Comparison of ENCODE assay signal across 10 cellular contexts in the genomic region with DNA sequence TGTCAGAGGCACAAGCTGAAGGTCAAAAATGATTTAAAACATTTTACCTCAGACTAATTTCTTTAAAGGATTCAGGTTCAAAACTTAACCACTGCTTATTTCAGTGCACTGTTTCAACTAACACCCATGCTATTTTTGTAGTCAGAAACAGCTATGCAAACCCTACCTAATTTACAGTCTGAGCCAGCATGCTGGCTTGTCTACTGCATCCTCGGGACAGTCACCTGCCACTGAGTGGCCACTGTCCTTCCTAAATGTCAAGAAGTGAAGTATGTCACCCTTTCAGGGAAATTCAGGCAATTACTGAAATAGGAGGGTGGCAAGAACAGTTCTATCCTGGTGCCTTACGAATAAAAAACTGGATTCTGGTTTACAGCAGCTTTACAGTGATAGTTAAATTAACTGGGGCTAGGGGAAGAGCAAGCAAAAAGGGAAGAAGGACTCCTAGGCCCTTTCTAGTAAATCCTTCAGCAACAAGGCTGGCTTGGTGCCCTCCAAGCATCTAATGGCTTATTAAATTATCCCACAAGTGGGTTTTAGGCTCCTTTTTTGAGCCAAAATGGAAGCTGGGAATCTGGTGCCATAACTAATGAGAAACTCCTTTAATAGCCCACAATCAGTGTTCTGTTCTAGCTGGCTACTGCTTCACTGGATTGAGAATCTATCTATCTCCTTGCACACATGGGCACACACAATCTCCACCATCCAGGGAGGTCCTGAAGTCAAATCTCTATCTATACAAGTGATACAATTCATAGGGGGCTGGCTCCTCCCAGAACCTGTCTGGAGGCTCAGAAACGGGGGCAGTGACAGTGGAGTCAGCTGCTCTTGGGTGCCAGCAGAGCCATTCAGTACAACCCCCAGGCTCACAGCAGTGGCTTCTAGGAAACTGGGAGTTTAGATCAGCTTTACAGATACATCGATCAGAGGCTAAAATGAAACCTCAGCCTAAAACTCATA. TPM values are rescaled to one million over a fixed set of nuclear protein-coding genes. Genes with fewer than 3 reads are reported as not detected.
DNase-seq lines count a peak whose midpoint lies in the region; ATAC-seq and TF ChIP-seq lines count a peak whose summit lies in the region.
"Had no signal": no experiment of that assay in that cellular context is flagged by ENCODE, and none has a peak within 500 bp of the region (broad histone marks: within the 10 kb centered on the region; RNA-seq: fewer than 3 reads in every experiment).

No MANE protein-coding gene starts in this region.

- H3K9me3 Mint-ChIP-seq in T-helper 1 cell treated with Interleukin-12 subunit alpha and Interleukin-12 subunit beta and Interleukin-4 antibody, amounts not matched to agents 30 μg/mL and 1 μg/mL, for 36 hours = no peaks in the 10 kb centered on the region
- H3K9me3 Mint-ChIP-seq in activated B cell treated with CpG ODN at 0.5 μM for 24 hours = no peaks in the 10 kb centered on the region
- no peaks in the 10 kb centered on the region for H3K9me3 Mint-ChIP-seq in stimulated activated effector memory CD8-positive, alpha-beta T cell treated with anti-CD3 and anti-CD28 coated beads, Interleukin-12 subunit alpha, Interleukin-12 subunit beta, amount 100 ng/mL, for 72 hours

- POLR2A ChIA-PET in activated B cell treated with CpG ODN at 0.5 μM for 24 hours (lab: Charles Lee) = interaction anchor here (1.3 to 4.0 kb wide), 4 partner anchors 14 to 52 kb away, joined by 4 to 45 read pairs (median 24); no protein-coding TSS in a partner anchor

- H3K4me3 ChIP-seq in left ventricle myocardium inferior (no peak overlapping the region), left lung (no peak overlapping the region)

- peaks cover 58% of the 10 kb centered on the region for H3K36me3 Mint-ChIP-seq in T-helper 1 cell treated with Interleukin-12 subunit alpha and Interleukin-12 subunit beta and Interleukin-4 antibody, amounts not matched to agents 30 μg/mL and 1 μg/mL, for 36 hours (ENCODE audit: low read depth)
- peaks cover 72% of the 10 kb centered on the region for H3K36me3 Mint-ChIP-seq in activated B cell treated with CpG ODN at 0.5 μM for 24 hours (ENCODE audit: low read depth)
- H3K36me3 Mint-ChIP-seq in stimulated activated effector memory CD8-positive, alpha-beta T cell treated with anti-CD3 and anti-CD28 coated beads, Interleukin-12 subunit alpha, Interleukin-12 subunit beta, amount 100 ng/mL, for 72 hours = peaks cover 94% of the 10 kb centered on the region

- H3K27ac ChIP-seq in left ventricle myocardium inferior (replicated peaks) (peak overlapping the region; percentile 97), left lung (peak overlapping the region in 1 of 2 donors; percentile 50)

- peaks cover 55% of the 10 kb centered on the region for H3K36me3 ChIP-seq in left ventricle myocardium inferior
- peaks cover 0 to 83% of the 10 kb centered on the region in 2 donors for H3K36me3 ChIP-seq in left lung

- CTCF ChIA-PET in activated B cell treated with CpG ODN at 0.5 μM for 24 hours (lab: Charles Lee) = interaction anchor here (1.4 to 12.1 kb wide), 3 partner anchors 42 to 119 kb away, joined by 3 to 522 read pairs (median 32); partner anchors contain the start of gene SH2B3

- TF ChIP-seq CTCF in activated B cell treated with CpG ODN at 0.5 μM for 24 hours (IDR thresholded peaks at IDR 0.05) (no peak), left ventricle myocardium inferior (IDR thresholded peaks at IDR 0.05; ENCODE audit: borderline replicate concordance) (no peak), left lung (IDR thresholded peaks at IDR 0.05) (no peak)

- H3K27me3 ChIP-seq in left ventricle myocardium inferior (ENCODE audit: low read depth) (no peaks in the 10 kb centered on the region), left lung (no peaks in the 10 kb centered on the region)

- H3K4me1 ChIP-seq in left ventricle myocardium inferior (peaks cover 80% of the 10 kb centered on the region), left lung (peaks cover 8 to 74% of the 10 kb centered on the region in 2 donors)

- H3K27me3 Mint-ChIP-seq in T-helper 1 cell treated with Interleukin-12 subunit alpha and Interleukin-12 subunit beta and Interleukin-4 antibody, amounts not matched to agents 30 μg/mL and 1 μg/mL, for 36 hours (ENCODE audit: low read depth) = no peaks in the 10 kb centered on the region
- no peaks in the 10 kb centered on the region for H3K27me3 Mint-ChIP-seq in activated B cell treated with CpG ODN at 0.5 μM for 24 hours

- ATAC-seq in activated B cell treated with CpG ODN at 0.5 μM for 24 hours (ENCODE audit: low read depth) (no peak), left lung (no peak), GM19023 (IDR thresholded peaks at IDR 0.05; ENCODE audit: unreplicated experiment) (no peak)
- ATAC-seq in stimulated activated effector memory CD8-positive, alpha-beta T cell treated with anti-CD3 and anti-CD28 coated beads, Interleukin-12 subunit alpha, Interleukin-12 subunit beta, amount 100 ng/mL, for 72 hours = no peak

- DNase-seq in T-helper 1 cell (no peak), activated B cell treated with CpG ODN at 0.5 μM for 24 hours (no peak), left ventricle myocardium inferior (no peak), left lung (no peak), EL (no peak)
- DNase-seq in stimulated activated effector memory CD8-positive, alpha-beta T cell treated with anti-CD3 and anti-CD28 coated beads, Interleukin-12 subunit alpha, Interleukin-12 subunit beta, amount 100 ng/mL, for 72 hours (ENCODE audit: low spot score in 2 of 2) = peak in 1 of 2 donors; percentile 46
- DNase-seq: activated CD4-positive, CD25-positive, alpha-beta regulatory T cell treated with anti-CD3 and anti-CD28 coated beads, Interleukin-2, amount 50 U/mL, for 72 hours; NCI-H345 had no signal

- H3K4me3 Mint-ChIP-seq in T-helper 1 cell treated with Interleukin-12 subunit alpha and Interleukin-12 subunit beta and Interleukin-4 antibody, amounts not matched to agents 30 μg/mL and 1 μg/mL, for 36 hours = no peak overlapping the region
- no peak overlapping the region for H3K4me3 Mint-ChIP-seq in activated B cell treated with CpG ODN at 0.5 μM for 24 hours
- H3K4me3 Mint-ChIP-seq in stimulated activated effector memory CD8-positive, alpha-beta T cell treated with anti-CD3 and anti-CD28 coated beads, Interleukin-12 subunit alpha, Interleukin-12 subunit beta, amount 100 ng/mL, for 72 hours = no peak overlapping the region

- peaks cover 64% of the 10 kb centered on the region for H3K4me1 Mint-ChIP-seq in T-helper 1 cell treated with Interleukin-12 subunit alpha and Interleukin-12 subunit beta and Interleukin-4 antibody, amounts not matched to agents 30 μg/mL and 1 μg/mL, for 36 hours (ENCODE audit: low read depth)
- H3K4me1 Mint-ChIP-seq in activated B cell treated with CpG ODN at 0.5 μM for 24 hours = peaks cover 54% of the 10 kb centered on the region
- H3K4me1 Mint-ChIP-seq in stimulated activated effector memory CD8-positive, alpha-beta T cell treated with anti-CD3 and anti-CD28 coated beads, Interleukin-12 subunit alpha, Interleukin-12 subunit beta, amount 100 ng/mL, for 72 hours = peaks cover 69% of the 10 kb centered on the region

- intact Hi-C loops in activated B cell treated with CpG ODN at 0.5 μM for 24 hours (cut with micrococcal nuclease) = no loop called here
- intact Hi-C loops in left ventricle myocardium inferior (cut with micrococcal nuclease) = no loop called here
- intact Hi-C loops in left lung (cut with DNase I) = no loop called here

- H3K27ac Mint-ChIP-seq in T-helper 1 cell treated with Interleukin-12 subunit alpha and Interleukin-12 subunit beta and Interleukin-4 antibody, amounts not matched to agents 30 μg/mL and 1 μg/mL, for 36 hours = peak overlapping the region; percentile 33
- H3K27ac Mint-ChIP-seq in activated B cell treated with CpG ODN at 0.5 μM for 24 hours = peak overlapping the region; percentile 54
- peak overlapping the region; percentile 86 for H3K27ac Mint-ChIP-seq in stimulated activated effector memory CD8-positive, alpha-beta T cell treated with anti-CD3 and anti-CD28 coated beads, Interleukin-12 subunit alpha, Interleukin-12 subunit beta, amount 100 ng/mL, for 72 hours

- H3K9me3 ChIP-seq in left ventricle myocardium inferior (replicated peaks) (no peaks in the 10 kb centered on the region), left lung (no peaks in the 10 kb centered on the region)

RNA-seq across cellular contexts. Expression of gene SH2B3, which starts 43.4 kb away (rescaled TPM):
- total RNA-seq in activated B cell treated with CpG ODN at 0.5 μM for 24 hours = 46.7 and 50.7 TPM in 2 replicates
- total RNA-seq in left ventricle myocardium inferior = 50.5 TPM
- total RNA-seq in left lung = 10 to 100 TPM; 26.9 to 42.0 TPM

Comparison
In these comparisons a context has a peak if more than half of its experiments do, and no peak if none do; other contexts are left out.
1. H3K27ac Mint-ChIP-seq: peak in every context shown above with its lines; median percentile 86 in stimulated activated effector memory CD8-positive, alpha-beta T cell treated with anti-CD3 and anti-CD28 coated beads, Interleukin-12 subunit alpha, Interleukin-12 subunit beta, amount 100 ng/mL, for 72 hours; 54 in activated B cell treated with CpG ODN at 0.5 μM for 24 hours; 33 in T-helper 1 cell treated with Interleukin-12 subunit alpha and Interleukin-12 subunit beta and Interleukin-4 antibody, amounts not matched to agents 30 μg/mL and 1 μg/mL, for 36 hours.